ENCODE assay signal across 14 cellular contexts in genomic region chrY:7334449-7334848, GRCh38.
"Had no signal": no experiment of that assay in that cellular context is flagged by ENCODE, and none has a peak within 500 bp of the region (broad histone marks: within the 10 kb centered on the region; RNA-seq: fewer than 3 reads in every experiment).

No MANE protein-coding gene starts in this region.

- DNase-seq: activated CD4-positive, CD25-positive, alpha-beta regulatory T cell treated with anti-CD3 and anti-CD28 coated beads, Interleukin-2, amount 50 U/mL, for 72 hours; activated T-cell treated with anti-CD3 and anti-CD28 coated beads, Interleukin-2, amount 50 U/mL, for 48 hours; cortex of kidney; effector memory CD4-positive, alpha-beta T cell; gastrocnemius medialis; heart right ventricle; kidney; left ventricle myocardium inferior; SHP77; spleen; stimulated activated CD4-positive, alpha-beta T cell treated with anti-CD3 and anti-CD28 coated beads, Interleukin-2, amount 100 ng/mL, for 24 hours had no signal

- H3K4me3 Mint-ChIP-seq: memory B cell had no signal

- H3K9me3 Mint-ChIP-seq: memory B cell had no signal

- ATAC-seq: gastrocnemius medialis, heart right ventricle, sciatic nerve, SK-N-SH treated with all-trans-retinoic acid at 6 μM for 48 hours had no signal

- H3K27ac Mint-ChIP-seq: memory B cell had no signal

- H3K27me3 Mint-ChIP-seq: memory B cell had no signal
